1 cellular context compared by ENCODE assay signal in the genomic region with DNA sequence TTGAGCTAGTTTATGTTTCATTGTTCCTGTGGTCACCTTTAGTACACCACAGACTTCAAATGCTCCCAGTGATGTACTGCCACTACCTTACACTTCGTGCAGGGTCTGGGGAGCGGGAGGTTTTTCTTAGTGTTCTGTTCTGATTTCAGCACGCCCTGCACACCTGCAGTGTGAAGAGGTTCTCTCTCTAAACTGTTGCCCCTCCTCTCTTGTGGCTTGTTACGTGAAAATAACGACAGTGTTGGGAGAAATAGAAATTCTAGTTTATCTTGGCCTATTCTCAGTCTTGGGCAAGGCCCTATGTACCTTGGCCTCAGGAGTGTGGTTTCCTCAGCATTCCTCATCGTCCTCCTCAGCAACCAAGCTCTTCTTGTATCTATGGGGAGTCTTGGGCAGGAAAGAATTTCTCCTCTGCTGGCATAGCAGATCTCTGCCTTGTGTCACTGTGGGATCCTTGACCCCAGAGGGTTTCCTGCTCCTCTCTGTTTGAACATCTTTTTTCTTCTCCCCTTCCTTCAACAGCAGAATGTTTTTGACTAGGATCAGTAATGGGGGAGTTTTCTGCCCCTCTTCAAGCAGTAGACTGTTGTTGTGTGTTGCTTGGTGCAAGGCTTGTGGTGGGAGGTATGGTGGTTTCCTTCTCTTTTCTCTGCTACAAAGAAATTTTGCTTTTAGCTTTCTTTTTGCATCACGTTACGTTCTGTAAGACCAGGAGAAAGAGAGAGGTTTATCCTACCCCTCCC.
TF ChIP-seq lines count a peak whose summit lies in the region.

No MANE protein-coding gene starts in this region.

TF ChIP-seq in GM12878, 131 proteins besides CTCF, POLR2A, EP300 and RAD21:
- TF ChIP-seq NFIC (IDR thresholded peaks at IDR 0.05; ENCODE audit: low read depth, low read length) (peak; percentile 33), POLR2AphosphoS5 (IDR thresholded peaks at IDR 0.05; ENCODE audit: low read length) (peak; percentile 43; the same call in 1 of the 2 replicates), ZBED1 (IDR thresholded peaks at IDR 0.05; ENCODE audit: borderline replicate concordance) (peak; percentile 41; the same call in 1 of the 2 replicates), SREBF2 (IDR thresholded peaks at IDR 0.05; ENCODE audit: low read length) (no peak), NR2C1 (IDR thresholded peaks at IDR 0.05) (no peak), SMAD5 (IDR thresholded peaks at IDR 0.05; ENCODE audit: low read depth) (0 out of 2 replicates have a peak, but pooled peaks have one; percentile 18), RUNX3 (IDR thresholded peaks at IDR 0.05; ENCODE audit: low read length) (peak; percentile 57; the same call in 1 of the 2 replicates), MYC (IDR thresholded peaks at IDR 0.05; ENCODE audit: insufficient read depth, insufficient read length, insufficient replicate concordance, low read length, severe bottlenecking) (no peak), GATAD2B (conservative IDR thresholded peaks at IDR 0.05; ENCODE audit: low read depth) (no peak), CBFB (IDR thresholded peaks at IDR 0.05; ENCODE audit: low read depth) (0 out of 2 replicates have a peak, but pooled peaks have one; percentile 28), MTA3 (IDR thresholded peaks at IDR 0.05; ENCODE audit: borderline replicate concordance, low read length) (no peak; the same call in 1 of the 2 replicates), PML (IDR thresholded peaks at IDR 0.05; ENCODE audit: low read length) (peak; percentile 50; the same call in 1 of the 2 replicates), GABPA (IDR thresholded peaks at IDR 0.05; ENCODE audit: low read depth) (no peak)
- TF ChIP-seq, protein P1, sequence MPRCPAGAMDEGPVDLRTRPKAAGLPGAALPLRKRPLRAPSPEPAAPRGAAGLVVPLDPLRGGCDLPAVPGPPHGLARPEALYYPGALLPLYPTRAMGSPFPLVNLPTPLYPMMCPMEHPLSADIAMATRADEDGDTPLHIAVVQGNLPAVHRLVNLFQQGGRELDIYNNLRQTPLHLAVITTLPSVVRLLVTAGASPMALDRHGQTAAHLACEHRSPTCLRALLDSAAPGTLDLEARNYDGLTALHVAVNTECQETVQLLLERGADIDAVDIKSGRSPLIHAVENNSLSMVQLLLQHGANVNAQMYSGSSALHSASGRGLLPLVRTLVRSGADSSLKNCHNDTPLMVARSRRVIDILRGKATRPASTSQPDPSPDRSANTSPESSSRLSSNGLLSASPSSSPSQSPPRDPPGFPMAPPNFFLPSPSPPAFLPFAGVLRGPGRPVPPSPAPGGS (IDR thresholded peaks at IDR 0.05; ENCODE audit: borderline replicate concordance, insufficient read depth, low read depth, low read length, poor library complexity, severe bottlenecking): no peak
- TF ChIP-seq, protein P2, sequence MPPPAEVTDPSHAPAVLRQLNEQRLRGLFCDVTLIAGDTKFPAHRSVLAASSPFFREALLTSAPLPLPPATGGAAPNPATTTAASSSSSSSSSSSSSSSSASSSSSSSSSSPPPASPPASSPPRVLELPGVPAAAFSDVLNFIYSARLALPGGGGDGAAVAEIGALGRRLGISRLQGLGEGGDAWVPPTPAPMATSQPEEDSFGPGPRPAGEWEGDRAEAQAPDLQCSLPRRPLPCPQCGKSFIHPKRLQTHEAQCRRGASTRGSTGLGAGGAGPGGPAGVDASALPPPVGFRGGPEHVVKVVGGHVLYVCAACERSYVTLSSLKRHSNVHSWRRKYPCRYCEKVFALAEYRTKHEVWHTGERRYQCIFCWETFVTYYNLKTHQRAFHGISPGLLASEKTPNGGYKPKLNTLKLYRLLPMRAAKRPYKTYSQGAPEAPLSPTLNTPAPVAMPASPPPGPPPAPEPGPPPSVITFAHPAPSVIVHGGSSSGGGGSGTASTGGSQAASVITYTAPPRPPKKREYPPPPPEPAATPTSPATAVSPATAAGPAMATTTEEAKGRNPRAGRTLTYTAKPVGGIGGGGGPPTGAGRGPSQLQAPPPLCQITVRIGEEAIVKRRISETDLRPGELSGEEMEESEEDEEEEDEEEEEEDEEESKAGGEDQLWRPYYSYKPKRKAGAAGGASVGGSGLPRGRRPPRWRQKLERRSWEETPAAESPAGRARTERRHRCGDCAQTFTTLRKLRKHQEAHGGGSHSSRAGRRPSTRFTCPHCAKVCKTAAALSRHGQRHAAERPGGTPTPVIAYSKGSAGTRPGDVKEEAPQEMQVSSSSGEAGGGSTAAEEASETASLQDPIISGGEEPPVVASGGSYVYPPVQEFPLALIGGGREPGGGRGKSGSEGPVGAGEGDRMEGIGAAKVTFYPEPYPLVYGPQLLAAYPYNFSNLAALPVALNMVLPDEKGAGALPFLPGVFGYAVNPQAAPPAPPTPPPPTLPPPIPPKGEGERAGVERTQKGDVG (CRISPR knock-in tag; IDR thresholded peaks at IDR 0.05): no peak
TF ChIP-seq in GM12878: peak in this region for 7.
